26 cellular contexts compared by ENCODE assay signal in genomic region chrX:40410859-40411258, GRCh38.
"Had no signal": no experiment of that assay in that cellular context is flagged by ENCODE, and none has a peak within 500 bp of the region (broad histone marks: within the 10 kb centered on the region; RNA-seq: fewer than 3 reads in every experiment).

No MANE protein-coding gene starts in this region.

- H2AFZ ChIP-seq: neural progenitor cell had no signal

- H3K9ac ChIP-seq: neural progenitor cell had no signal

- H3K36me3 ChIP-seq: neural progenitor cell, pancreas, prostate gland, right atrium auricular region, right lobe of liver, sigmoid colon, suprapubic skin, tibial artery, transverse colon, upper lobe of right lung, uterus had no signal

- H3K27ac ChIP-seq: neural progenitor cell, pancreas, prostate gland, right atrium auricular region, right lobe of liver, sigmoid colon, suprapubic skin, testis, tibial artery, transverse colon, upper lobe of right lung, uterus had no signal

- H3K4me1 ChIP-seq: neural progenitor cell, pancreas, prostate gland, right atrium auricular region, right lobe of liver, sigmoid colon, suprapubic skin, testis, tibial artery, transverse colon, upper lobe of right lung, uterus had no signal

- ATAC-seq: natural killer cell; pancreas; right lobe of liver; stimulated activated memory B cell treated with anti-CD40 and anti-IgM and Interleukin-4, amounts not matched to agents 10 μg/mL and 1 μg/mL and 100 μg/mL, for 72 hours; stimulated activated naive CD8-positive, alpha-beta T cell treated with anti-CD3 and anti-CD28 coated beads, Interleukin-15, Interleukin-2, amounts not matched to agents 100 U/mL and 50 U/mL, for 24 hours; upper lobe of right lung had no signal

- H3K4me3 ChIP-seq: neural progenitor cell, pancreas, prostate gland, right atrium auricular region, right lobe of liver, sigmoid colon, suprapubic skin, testis, tibial artery, transverse colon, upper lobe of right lung, uterus had no signal

- H3K4me2 ChIP-seq: neural progenitor cell had no signal

- H3K9me3 ChIP-seq: prostate gland, sigmoid colon, suprapubic skin, testis, transverse colon, upper lobe of right lung, uterus had no signal

- FAIRE-seq: pancreas, small intestine had no signal

- DNase-seq: naive thymus-derived CD4-positive, alpha-beta T cell; natural killer cell; pancreas; retina; right lobe of liver; sigmoid colon; small intestine; stimulated activated CD4-positive, alpha-beta T cell treated with anti-CD3 and anti-CD28 coated beads, Interleukin-12 subunit alpha, Interleukin-12 subunit beta, amount 100 ng/mL, for 4 hours; stimulated activated CD4-positive, alpha-beta T cell treated with anti-CD3 and anti-CD28 coated beads, Interleukin-1b, Interleukin-23, amount 100 ng/mL, for 48 hours; stimulated activated CD4-positive, alpha-beta T cell treated with anti-CD3 and anti-CD28 coated beads, Interleukin-4, amount 100 ng/mL, for 1 hour; stimulated activated CD4-positive, alpha-beta T cell treated with anti-CD3 and anti-CD28 coated beads, Interleukin-4, amount 100 ng/mL, for 4 hours; stimulated activated CD8-positive, alpha-beta memory T cell treated with anti-CD3 and anti-CD28 coated beads, Interleukin-4, amount 100 ng/mL, for 48 hours; stimulated activated naive CD4-positive, alpha-beta T cell; stimulated activated naive CD8-positive, alpha-beta T cell treated with anti-CD3 and anti-CD28 coated beads, Interleukin-15, amount 100 ng/mL, for 72 hours; stimulated activated naive CD8-positive, alpha-beta T cell treated with anti-CD3 and anti-CD28 coated beads, Interleukin-15, Interleukin-2, amounts not matched to agents 100 U/mL and 50 U/mL, for 24 hours; substantia nigra; testis; tibial artery; transverse colon; upper lobe of right lung; uterus had no signal

- H3K27me3 ChIP-seq: neural progenitor cell, right atrium auricular region, right lobe of liver, sigmoid colon, suprapubic skin, testis, tibial artery, transverse colon, upper lobe of right lung, uterus had no signal
